Comparison of ENCODE assay signal across 8 cellular contexts in genomic region chr19:46718934-46719551, GRCh38. TPM values are rescaled to one million over a fixed set of nuclear protein-coding genes. Genes with fewer than 3 reads are reported as not detected.
DNase-seq lines count a peak whose midpoint lies in the region; ATAC-seq, FAIRE-seq and TF ChIP-seq lines count a peak whose summit lies in the region.

No MANE protein-coding gene starts in this region.

- H3K9ac ChIP-seq in neural progenitor cell: no peak overlapping the region

- CTCF ChIA-PET in activated B cell treated with CpG ODN at 0.5 μM for 24 hours (lab: Charles Lee): interaction anchor here (1.0 to 3.0 kb wide), 3 partner anchors 9 to 15 kb away, joined by 4 to 15 read pairs (median 14); no protein-coding TSS in a partner anchor

- no peak overlapping the region for H3K4me2 ChIP-seq in neural progenitor cell

- peak; percentile 32 for ATAC-seq in GM21619 (IDR thresholded peaks at IDR 0.05; ENCODE audit: unreplicated experiment)
- peak; percentile 50 for ATAC-seq in activated B cell treated with CpG ODN at 0.5 μM for 24 hours (ENCODE audit: low read depth)
- no peak for ATAC-seq in GM19452 (IDR thresholded peaks at IDR 0.05; ENCODE audit: unreplicated experiment)

- H4K20me1 ChIP-seq in neural progenitor cell (ENCODE audit: low read depth): peaks cover 36% of the 10 kb centered on the region

- H3K4me1 ChIP-seq in neural progenitor cell: peaks cover 12% of the 10 kb centered on the region

- H3K9me3 Mint-ChIP-seq in activated B cell treated with CpG ODN at 0.5 μM for 24 hours (no peaks in the 10 kb centered on the region), neural progenitor cell (no peaks in the 10 kb centered on the region)

- peak; percentile 74 for DNase-seq in GM12892 (ENCODE audit: insufficient read length)
- DNase-seq in activated B cell treated with CpG ODN at 0.5 μM for 24 hours: peak; percentile 59
- no peak for DNase-seq in neural progenitor cell (ENCODE audit: low spot score)
- no peak for DNase-seq in NCI-H1930 (lab: John Stamatoyannopoulos, UW)
- no peak for DNase-seq in NCI-H526 treated with DMSO at 0.1 percent for 48 hours (lab: John Stamatoyannopoulos, UW)
- no peak for DNase-seq in D721Med (ENCODE audit: insufficient read length, low spot score)

- H3F3A ChIP-seq in neural progenitor cell (ENCODE audit: low read depth): peaks cover 30% of the 10 kb centered on the region

- no peak overlapping the region for H3K4me3 ChIP-seq in neural progenitor cell

- POLR2A ChIA-PET in activated B cell treated with CpG ODN at 0.5 μM for 24 hours (lab: Charles Lee): interaction anchor here (0.6 to 2.3 kb wide), 16 partner anchors 8 to 555 kb away, joined by 3 to 15 read pairs (median 6); partner anchors contain the start of genes CALM3, DACT3, FKRP and SLC1A5

- H3K4me3 Mint-ChIP-seq in activated B cell treated with CpG ODN at 0.5 μM for 24 hours (peak overlapping the region; percentile 94), neural progenitor cell (peak overlapping the region; percentile 97)

- no peak overlapping the region for H2AFZ ChIP-seq in neural progenitor cell (replicated peaks)

- H3K27me3 Mint-ChIP-seq in activated B cell treated with CpG ODN at 0.5 μM for 24 hours (no peaks in the 10 kb centered on the region), neural progenitor cell (ENCODE audit: insufficient read depth, low read depth) (peaks cover 4% of the 10 kb centered on the region)

- H3K4me1 Mint-ChIP-seq in activated B cell treated with CpG ODN at 0.5 μM for 24 hours: peaks cover 79% of the 10 kb centered on the region
- peaks cover 23% of the 10 kb centered on the region for H3K4me1 Mint-ChIP-seq in neural progenitor cell

- H3K27me3 ChIP-seq in neural progenitor cell: no peaks in the 10 kb centered on the region

- FAIRE-seq in GM12892 (lab: Jason Lieb, UNC): peak; percentile 96
- no peak for FAIRE-seq in D721Med (lab: Jason Lieb, UNC)

- TF ChIP-seq POLR2A in GM12892 (IDR thresholded peaks at IDR 0.05; ENCODE audit: low read depth, low read length): no peak; the same call in 1 of the 2 replicates

- peaks cover 27% of the 10 kb centered on the region for H3K79me2 ChIP-seq in neural progenitor cell (ENCODE audit: low read depth)

- H3K27ac Mint-ChIP-seq in activated B cell treated with CpG ODN at 0.5 μM for 24 hours (peak overlapping the region; percentile 97), neural progenitor cell (no peak overlapping the region)

- H3K27ac ChIP-seq in neural progenitor cell: no peak overlapping the region

- peaks cover 39% of the 10 kb centered on the region for H3K36me3 Mint-ChIP-seq in activated B cell treated with CpG ODN at 0.5 μM for 24 hours (ENCODE audit: low read depth)
- peaks cover 3% of the 10 kb centered on the region for H3K36me3 Mint-ChIP-seq in neural progenitor cell

- H3K36me3 ChIP-seq in neural progenitor cell: no peaks in the 10 kb centered on the region

- TF ChIP-seq CTCF in activated B cell treated with CpG ODN at 0.5 μM for 24 hours (IDR thresholded peaks at IDR 0.05) (no peak), neural progenitor cell (IDR thresholded peaks at IDR 0.05) (no peak), D721Med (IDR thresholded peaks at IDR 0.05; ENCODE audit: insufficient read depth, missing control alignments) (no peak)

- intact Hi-C loops in activated B cell treated with CpG ODN at 0.5 μM for 24 hours (cut with micrococcal nuclease): loop anchor here (1.0 to 2.0 kb wide), 4 partner anchors 9 to 119 kb away; partner anchors contain the start of genes FKRP and STRN4

- H3K9me3 ChIP-seq in neural progenitor cell (ENCODE audit: low read depth): no peaks in the 10 kb centered on the region

RNA-seq across cellular contexts. Expression of gene PRKD2, which starts 2.1 kb away (rescaled TPM):
- polyA plus RNA-seq in GM12892 (2012; ENCODE audit: missing spikeins): 31.9 TPM
- 157 and 191 TPM in 2 replicates for total RNA-seq in activated B cell treated with CpG ODN at 0.5 μM for 24 hours
- total RNA-seq in neural progenitor cell (ENCODE audit: low replicate concordance): 14.9 and 22.2 TPM in 2 replicates

RNA-seq across cellular contexts. Expression of gene FKRP, which starts 26.8 kb away (rescaled TPM):
- polyA plus RNA-seq in GM12892 (2012; ENCODE audit: missing spikeins): 4.0 TPM
- total RNA-seq in activated B cell treated with CpG ODN at 0.5 μM for 24 hours (28.3 and 35.8 TPM in 2 replicates), neural progenitor cell (ENCODE audit: low replicate concordance) (18.6 and 40.5 TPM in 2 replicates)

RNA-seq across cellular contexts. Expression of gene STRN4, which starts 27.2 kb away (rescaled TPM):
- 26.8 TPM for polyA plus RNA-seq in GM12892 (2012; ENCODE audit: missing spikeins)
- total RNA-seq in activated B cell treated with CpG ODN at 0.5 μM for 24 hours (83.9 and 90.4 TPM in 2 replicates), neural progenitor cell (ENCODE audit: low replicate concordance) (54.1 and 149 TPM in 2 replicates)

RNA-seq across cellular contexts. Expression of gene DACT3, which starts 58.1 kb away (rescaled TPM):
- 1.7 TPM for polyA plus RNA-seq in GM12892 (2012; ENCODE audit: missing spikeins)
- total RNA-seq in activated B cell treated with CpG ODN at 0.5 μM for 24 hours (0.49 and 0.75 TPM in 2 replicates), neural progenitor cell (ENCODE audit: low replicate concordance) (0.75 and 2.2 TPM in 2 replicates)

Comparison
In these comparisons a context has a peak if more than half of its experiments do, and no peak if none do; other contexts are left out.
1. DNase-seq: peak in GM12892 (single experiment) and activated B cell treated with CpG ODN at 0.5 μM for 24 hours (single experiment); none in neural progenitor cell (single experiment), NCI-H1930 (0 of 2), NCI-H526 treated with DMSO at 0.1 percent for 48 hours (single experiment) and D721Med (single experiment).